ENCODE assay signal across 8 cellular contexts in genomic region chr18:31942999-31943894, GRCh38. TPM values are rescaled to one million over a fixed set of nuclear protein-coding genes. Genes with fewer than 3 reads are reported as not detected.
DNase-seq lines count a peak whose midpoint lies in the region; ATAC-seq, FAIRE-seq and TF ChIP-seq lines count a peak whose summit lies in the region.

Gene TRAPPC8 (minus strand): TSS chr18:31943128. CDS start chr18:31942764, 364 bp downstream.

- H3K9me3 ChIP-seq in breast epithelium (no peaks in the 10 kb centered on the region), iPS-20b (ENCODE audit: insufficient read depth, low read depth, low read length) (no peaks in the 10 kb centered on the region), small intestine (ENCODE audit: control insufficient read depth, low read depth) (no peaks in the 10 kb centered on the region)

- peak within 1 kb of the TSS; percentile 97 for H3K9ac ChIP-seq in iPS-20b (ENCODE audit: low read depth, low read length)

- H3K27me3 ChIP-seq in breast epithelium (no peaks in the 10 kb centered on the region), iPS-20b (ENCODE audit: insufficient read depth, low read length) (no peaks in the 10 kb centered on the region), small intestine (ENCODE audit: control insufficient read depth in 2 of 2, insufficient read depth in 2 of 2, low read length in 2 of 2) (no peaks in the 10 kb centered on the region)

- H3K4me3 ChIP-seq in AG04449 (ENCODE audit: low read depth, low read length) = peak within 1 kb of the TSS; percentile 96
- H3K4me3 ChIP-seq in breast epithelium = peak within 1 kb of the TSS; percentile 68 to 99 (median 82)
- H3K4me3 ChIP-seq in iPS-20b (ENCODE audit: low read length) = peak within 1 kb of the TSS; percentile 99
- H3K4me3 ChIP-seq in small intestine (ENCODE audit: low read depth in 1 of 2, low read length in 2 of 2) = peak within 1 kb of the TSS; percentile 72 to 95

- H3K36me3 ChIP-seq in breast epithelium (no peaks in the 10 kb centered on the region), iPS-20b (ENCODE audit: insufficient read depth, low read depth, low read length) (no peaks in the 10 kb centered on the region), small intestine (ENCODE audit: control insufficient read depth in 2 of 2, insufficient read depth in 2 of 2, low read length in 2 of 2) (peaks cover 0 to 2% of the 10 kb centered on the region in 2 donors)

- peak; percentile 92 for DNase-seq in AG04449 (ENCODE audit: low read depth, low spot score)
- peak; percentile 96 for DNase-seq in NCI-H2196 (lab: John Stamatoyannopoulos, UW; ENCODE audit: unreplicated experiment)
- DNase-seq in breast epithelium (ENCODE audit: low spot score in 2 of 2) = peak; percentile 97 to 98
- DNase-seq in small intestine = peak; percentile 99

- H3K4me1 ChIP-seq in breast epithelium = peaks cover 3 to 6% of the 10 kb centered on the region in 2 donors
- peaks cover 16% of the 10 kb centered on the region for H3K4me1 ChIP-seq in iPS-20b (ENCODE audit: insufficient read depth, low read length)
- peaks cover 0 to 4% of the 10 kb centered on the region in 2 donors for H3K4me1 ChIP-seq in small intestine (ENCODE audit: control insufficient read depth in 2 of 2, insufficient read depth in 1 of 2, low read depth in 1 of 2, low read length in 1 of 2)

- no peak for FAIRE-seq in small intestine (lab: Jason Lieb, UNC)

- TF ChIP-seq POLR2A in breast epithelium (IDR thresholded peaks at IDR 0.05) = no peak

- TF ChIP-seq CTCF in AG04449 (IDR thresholded peaks at IDR 0.05; ENCODE audit: insufficient read depth, low read length, missing control alignments) = peak; percentile 0
- 0 out of 2 replicates have a peak, but pooled peaks have one; percentile 11 for TF ChIP-seq CTCF in VCaP (conservative IDR thresholded peaks at IDR 0.05)
- TF ChIP-seq CTCF in breast epithelium (IDR thresholded peaks at IDR 0.05) = peak in 1 of 3 donors; percentile 8

- peak; percentile 85 for ATAC-seq in GM18868 (IDR thresholded peaks at IDR 0.05; ENCODE audit: unreplicated experiment)
- peak; percentile 82 for ATAC-seq in HG03108 (IDR thresholded peaks at IDR 0.05; ENCODE audit: unreplicated experiment)

- CTCF ChIA-PET in AG04449 (lab: Yijun Ruan, JAX) = interaction anchor here (1.3 kb wide), 1 partner anchor 149 kb away, joined by 3 read pairs; the partner anchor contains the start of gene RNF138

- 0 to 1% (median 0%) methylated on average over 47 to 58 of the region's 58 CpGs for WGBS in small intestine, 3 donors

- POLR2A ChIA-PET in AG04449 (lab: Yijun Ruan, JAX) = interaction anchor here (1.0 to 1.1 kb wide), 2 partner anchors 12 to 40 kb away, joined by 3 read pairs; no protein-coding TSS in a partner anchor

- H3K27ac ChIP-seq in VCaP (peak within 1 kb of the TSS; percentile 92), breast epithelium (peak within 1 kb of the TSS; percentile 93 to 96), iPS-20b (ENCODE audit: low read length) (peak within 1 kb of the TSS; percentile 48), small intestine (ENCODE audit: low read depth in 1 of 2, low read length in 1 of 2) (peak within 1 kb of the TSS; percentile 92 to 99)

- intact Hi-C loops in breast epithelium (cut with DNase I; ENCODE audit: low total_unique reads) = loop anchor here (5.0 kb wide), 1 partner anchor 139 kb away; no protein-coding TSS in a partner anchor

RNA-seq across cellular contexts. Expression of gene TRAPPC8, which starts in this region (rescaled TPM):
- 10 to 100 TPM; 39.8 to 75.2 (median 49.8) TPM for total RNA-seq in breast epithelium
- 10 to 100 TPM; 18.1 to 40.7 (median 25.9) TPM for polyA plus RNA-seq in small intestine

Comparison
In these comparisons a context has a peak if more than half of its experiments do, and no peak if none do; other contexts are left out.
1. Peak in every context shown above with its lines: DNase-seq, ATAC-seq, H3K4me3 ChIP-seq and H3K27ac ChIP-seq.